In the genomic region with DNA sequence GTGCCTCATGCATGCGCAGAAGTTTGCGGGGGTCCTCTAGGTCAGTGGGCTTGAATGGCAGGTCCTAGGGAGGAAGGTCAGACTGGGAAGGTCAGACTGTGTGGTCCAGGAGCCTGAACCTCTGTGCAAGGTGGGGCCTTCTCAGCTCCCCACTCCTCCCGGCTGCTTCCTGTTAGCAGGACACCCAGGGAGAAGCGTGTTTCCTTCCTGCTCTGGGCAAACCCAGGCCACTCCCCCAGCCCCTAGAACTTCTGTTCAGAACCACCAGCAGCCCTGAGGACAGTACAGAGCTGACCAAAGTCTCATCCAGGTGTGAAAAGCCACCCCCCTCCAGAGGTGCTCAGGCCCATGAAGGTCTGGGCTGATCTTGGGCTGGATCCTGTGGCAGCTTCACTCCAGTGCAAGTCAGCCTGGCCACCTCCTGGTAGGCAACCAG, we compare ENCODE assay signal across 1 cellular context.
TF ChIP-seq lines count a peak whose summit lies in the region.

No MANE protein-coding gene starts in this region.

TF ChIP-seq in K562, 482 proteins besides CTCF, POLR2A, EP300 and RAD21 (continued from another document and continues in another):
- TF ChIP-seq, protein P1, sequence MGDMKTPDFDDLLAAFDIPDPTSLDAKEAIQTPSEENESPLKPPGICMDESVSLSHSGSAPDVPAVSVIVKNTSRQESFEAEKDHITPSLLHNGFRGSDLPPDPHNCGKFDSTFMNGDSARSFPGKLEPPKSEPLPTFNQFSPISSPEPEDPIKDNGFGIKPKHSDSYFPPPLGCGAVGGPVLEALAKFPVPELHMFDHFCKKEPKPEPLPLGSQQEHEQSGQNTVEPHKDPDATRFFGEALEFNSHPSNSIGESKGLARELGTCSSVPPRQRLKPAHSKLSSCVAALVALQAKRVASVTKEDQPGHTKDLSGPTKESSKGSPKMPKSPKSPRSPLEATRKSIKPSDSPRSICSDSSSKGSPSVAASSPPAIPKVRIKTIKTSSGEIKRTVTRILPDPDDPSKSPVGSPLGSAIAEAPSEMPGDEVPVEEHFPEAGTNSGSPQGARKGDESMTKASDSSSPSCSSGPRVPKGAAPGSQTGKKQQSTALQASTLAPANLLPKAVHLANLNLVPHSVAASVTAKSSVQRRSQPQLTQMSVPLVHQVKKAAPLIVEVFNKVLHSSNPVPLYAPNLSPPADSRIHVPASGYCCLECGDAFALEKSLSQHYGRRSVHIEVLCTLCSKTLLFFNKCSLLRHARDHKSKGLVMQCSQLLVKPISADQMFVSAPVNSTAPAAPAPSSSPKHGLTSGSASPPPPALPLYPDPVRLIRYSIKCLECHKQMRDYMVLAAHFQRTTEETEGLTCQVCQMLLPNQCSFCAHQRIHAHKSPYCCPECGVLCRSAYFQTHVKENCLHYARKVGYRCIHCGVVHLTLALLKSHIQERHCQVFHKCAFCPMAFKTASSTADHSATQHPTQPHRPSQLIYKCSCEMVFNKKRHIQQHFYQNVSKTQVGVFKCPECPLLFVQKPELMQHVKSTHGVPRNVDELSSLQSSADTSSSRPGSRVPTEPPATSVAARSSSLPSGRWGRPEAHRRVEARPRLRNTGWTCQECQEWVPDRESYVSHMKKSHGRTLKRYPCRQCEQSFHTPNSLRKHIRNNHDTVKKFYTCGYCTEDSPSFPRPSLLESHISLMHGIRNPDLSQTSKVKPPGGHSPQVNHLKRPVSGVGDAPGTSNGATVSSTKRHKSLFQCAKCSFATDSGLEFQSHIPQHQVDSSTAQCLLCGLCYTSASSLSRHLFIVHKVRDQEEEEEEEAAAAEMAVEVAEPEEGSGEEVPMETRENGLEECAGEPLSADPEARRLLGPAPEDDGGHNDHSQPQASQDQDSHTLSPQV (IDR thresholded peaks at IDR 0.05), result peak; percentile 62; the same call in 1 of the 2 replicates
- TF ChIP-seq GABPB2 (CRISPR knock-in tag; conservative IDR thresholded peaks at IDR 0.05) (0 out of 2 replicates have a peak, but pooled peaks have one; percentile 50), NFRKB (IDR thresholded peaks at IDR 0.05; ENCODE audit: low read depth) (0 out of 2 replicates have a peak, but pooled peaks have one; percentile 35), PPARD (CRISPR knock-in tag; IDR thresholded peaks at IDR 0.05) (no peak), RFX7 (CRISPR knock-in tag; IDR thresholded peaks at IDR 0.05) (0 out of 2 replicates have a peak, but pooled peaks have one; percentile 20), DMBX1 (CRISPR knock-in tag; IDR thresholded peaks at IDR 0.05; ENCODE audit: borderline replicate concordance) (peak; percentile 33; the same call in 1 of the 2 replicates), ZNF695 (CRISPR knock-in tag; IDR thresholded peaks at IDR 0.05) (no peak), XRCC4 (IDR thresholded peaks at IDR 0.05; ENCODE audit: extremely low read depth, insufficient read depth, insufficient read length) (no peak), YBX1 (IDR thresholded peaks at IDR 0.05) (no peak), ZFPM2 (CRISPR knock-in tag; IDR thresholded peaks at IDR 0.05) (0 out of 2 replicates have a peak, but pooled peaks have one; percentile 54), CREB1 (IDR thresholded peaks at IDR 0.05) (no peak), CREB1 (CRISPR knock-in tag; IDR thresholded peaks at IDR 0.05) (no peak), HIVEP1 (CRISPR knock-in tag; IDR thresholded peaks at IDR 0.05) (peak; percentile 53; the same call in 1 of the 2 replicates), ADNP (tag; IDR thresholded peaks at IDR 0.05) (no peak), SMAD4 (CRISPR knock-in tag; conservative IDR thresholded peaks at IDR 0.05) (peak; percentile 62), GABPA (tag; conservative IDR thresholded peaks at IDR 0.05; ENCODE audit: low read depth) (peak; percentile 33; the same call in 1 of the 2 replicates), ZBTB17 (CRISPR knock-in tag; IDR thresholded peaks at IDR 0.05) (peak; percentile 36; the same call in 1 of the 2 replicates), ZNF354B (CRISPR knock-in tag; IDR thresholded peaks at IDR 0.05) (no peak), NEUROD1 (IDR thresholded peaks at IDR 0.05; ENCODE audit: borderline replicate concordance, low read depth, low read length, partially characterized antibody) (no peak), SMAD2 (IDR thresholded peaks at IDR 0.05; ENCODE audit: low read depth, low read length) (no peak), NBN (IDR thresholded peaks at IDR 0.05; ENCODE audit: low read depth) (no peak), SMAD1 (IDR thresholded peaks at IDR 0.05; ENCODE audit: low read depth, low read length, partially characterized antibody) (no peak), ETV1 (tag; conservative IDR thresholded peaks at IDR 0.05; ENCODE audit: low read depth) (peak; percentile 43), PCBP1 (IDR thresholded peaks at IDR 0.05; ENCODE audit: low read depth, low read length, poor library complexity, severe bottlenecking) (no peak), HDGF (IDR thresholded peaks at IDR 0.05) (no peak), ZNF253 (CRISPR knock-in tag; conservative IDR thresholded peaks at IDR 0.05) (no peak)
- TF ChIP-seq, protein P2, sequence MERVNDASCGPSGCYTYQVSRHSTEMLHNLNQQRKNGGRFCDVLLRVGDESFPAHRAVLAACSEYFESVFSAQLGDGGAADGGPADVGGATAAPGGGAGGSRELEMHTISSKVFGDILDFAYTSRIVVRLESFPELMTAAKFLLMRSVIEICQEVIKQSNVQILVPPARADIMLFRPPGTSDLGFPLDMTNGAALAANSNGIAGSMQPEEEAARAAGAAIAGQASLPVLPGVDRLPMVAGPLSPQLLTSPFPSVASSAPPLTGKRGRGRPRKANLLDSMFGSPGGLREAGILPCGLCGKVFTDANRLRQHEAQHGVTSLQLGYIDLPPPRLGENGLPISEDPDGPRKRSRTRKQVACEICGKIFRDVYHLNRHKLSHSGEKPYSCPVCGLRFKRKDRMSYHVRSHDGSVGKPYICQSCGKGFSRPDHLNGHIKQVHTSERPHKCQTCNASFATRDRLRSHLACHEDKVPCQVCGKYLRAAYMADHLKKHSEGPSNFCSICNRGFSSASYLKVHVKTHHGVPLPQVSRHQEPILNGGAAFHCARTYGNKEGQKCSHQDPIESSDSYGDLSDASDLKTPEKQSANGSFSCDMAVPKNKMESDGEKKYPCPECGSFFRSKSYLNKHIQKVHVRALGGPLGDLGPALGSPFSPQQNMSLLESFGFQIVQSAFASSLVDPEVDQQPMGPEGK (CRISPR knock-in tag; IDR thresholded peaks at IDR 0.05; ENCODE audit: borderline replicate concordance), result 0 out of 2 replicates have a peak, but pooled peaks have one; percentile 55
- TF ChIP-seq, protein P3, sequence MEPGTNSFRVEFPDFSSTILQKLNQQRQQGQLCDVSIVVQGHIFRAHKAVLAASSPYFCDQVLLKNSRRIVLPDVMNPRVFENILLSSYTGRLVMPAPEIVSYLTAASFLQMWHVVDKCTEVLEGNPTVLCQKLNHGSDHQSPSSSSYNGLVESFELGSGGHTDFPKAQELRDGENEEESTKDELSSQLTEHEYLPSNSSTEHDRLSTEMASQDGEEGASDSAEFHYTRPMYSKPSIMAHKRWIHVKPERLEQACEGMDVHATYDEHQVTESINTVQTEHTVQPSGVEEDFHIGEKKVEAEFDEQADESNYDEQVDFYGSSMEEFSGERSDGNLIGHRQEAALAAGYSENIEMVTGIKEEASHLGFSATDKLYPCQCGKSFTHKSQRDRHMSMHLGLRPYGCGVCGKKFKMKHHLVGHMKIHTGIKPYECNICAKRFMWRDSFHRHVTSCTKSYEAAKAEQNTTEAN (CRISPR knock-in tag; IDR thresholded peaks at IDR 0.05), result no peak
- TF ChIP-seq, protein P4, sequence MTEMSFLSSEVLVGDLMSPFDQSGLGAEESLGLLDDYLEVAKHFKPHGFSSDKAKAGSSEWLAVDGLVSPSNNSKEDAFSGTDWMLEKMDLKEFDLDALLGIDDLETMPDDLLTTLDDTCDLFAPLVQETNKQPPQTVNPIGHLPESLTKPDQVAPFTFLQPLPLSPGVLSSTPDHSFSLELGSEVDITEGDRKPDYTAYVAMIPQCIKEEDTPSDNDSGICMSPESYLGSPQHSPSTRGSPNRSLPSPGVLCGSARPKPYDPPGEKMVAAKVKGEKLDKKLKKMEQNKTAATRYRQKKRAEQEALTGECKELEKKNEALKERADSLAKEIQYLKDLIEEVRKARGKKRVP (CRISPR knock-in tag; IDR thresholded peaks at IDR 0.05), result 0 out of 2 replicates have a peak, but pooled peaks have one; percentile 9
- TF ChIP-seq, protein P5, sequence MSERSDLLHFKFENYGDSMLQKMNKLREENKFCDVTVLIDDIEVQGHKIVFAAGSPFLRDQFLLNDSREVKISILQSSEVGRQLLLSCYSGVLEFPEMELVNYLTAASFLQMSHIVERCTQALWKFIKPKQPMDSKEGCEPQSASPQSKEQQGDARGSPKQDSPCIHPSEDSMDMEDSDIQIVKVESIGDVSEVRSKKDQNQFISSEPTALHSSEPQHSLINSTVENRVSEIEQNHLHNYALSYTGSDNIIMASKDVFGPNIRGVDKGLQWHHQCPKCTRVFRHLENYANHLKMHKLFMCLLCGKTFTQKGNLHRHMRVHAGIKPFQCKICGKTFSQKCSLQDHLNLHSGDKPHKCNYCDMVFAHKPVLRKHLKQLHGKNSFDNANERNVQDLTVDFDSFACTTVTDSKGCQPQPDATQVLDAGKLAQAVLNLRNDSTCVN (CRISPR knock-in tag; IDR thresholded peaks at IDR 0.05), result no peak
- TF ChIP-seq, protein P6, sequence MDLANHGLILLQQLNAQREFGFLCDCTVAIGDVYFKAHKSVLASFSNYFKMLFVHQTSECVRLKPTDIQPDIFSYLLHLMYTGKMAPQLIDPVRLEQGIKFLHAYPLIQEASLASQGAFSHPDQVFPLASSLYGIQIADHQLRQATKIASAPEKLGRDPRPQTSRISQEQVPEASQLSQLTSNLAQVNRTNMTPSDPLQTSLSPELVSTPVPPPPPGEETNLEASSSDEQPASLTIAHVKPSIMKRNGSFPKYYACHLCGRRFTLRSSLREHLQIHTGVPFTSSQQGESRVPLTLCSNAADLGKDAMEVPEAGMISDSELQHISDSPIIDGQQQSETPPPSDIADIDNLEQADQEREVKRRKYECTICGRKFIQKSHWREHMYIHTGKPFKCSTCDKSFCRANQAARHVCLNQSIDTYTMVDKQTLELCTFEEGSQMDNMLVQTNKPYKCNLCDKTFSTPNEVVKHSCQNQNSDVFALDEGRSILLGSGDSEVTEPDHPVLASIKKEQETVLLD (IDR thresholded peaks at IDR 0.05), result no peak
- TF ChIP-seq, protein P7, sequence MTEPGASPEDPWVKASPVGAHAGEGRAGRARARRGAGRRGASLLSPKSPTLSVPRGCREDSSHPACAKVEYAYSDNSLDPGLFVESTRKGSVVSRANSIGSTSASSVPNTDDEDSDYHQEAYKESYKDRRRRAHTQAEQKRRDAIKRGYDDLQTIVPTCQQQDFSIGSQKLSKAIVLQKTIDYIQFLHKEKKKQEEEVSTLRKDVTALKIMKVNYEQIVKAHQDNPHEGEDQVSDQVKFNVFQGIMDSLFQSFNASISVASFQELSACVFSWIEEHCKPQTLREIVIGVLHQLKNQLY (CRISPR knock-in tag; conservative IDR thresholded peaks at IDR 0.05), result no peak
- TF ChIP-seq, protein P8, sequence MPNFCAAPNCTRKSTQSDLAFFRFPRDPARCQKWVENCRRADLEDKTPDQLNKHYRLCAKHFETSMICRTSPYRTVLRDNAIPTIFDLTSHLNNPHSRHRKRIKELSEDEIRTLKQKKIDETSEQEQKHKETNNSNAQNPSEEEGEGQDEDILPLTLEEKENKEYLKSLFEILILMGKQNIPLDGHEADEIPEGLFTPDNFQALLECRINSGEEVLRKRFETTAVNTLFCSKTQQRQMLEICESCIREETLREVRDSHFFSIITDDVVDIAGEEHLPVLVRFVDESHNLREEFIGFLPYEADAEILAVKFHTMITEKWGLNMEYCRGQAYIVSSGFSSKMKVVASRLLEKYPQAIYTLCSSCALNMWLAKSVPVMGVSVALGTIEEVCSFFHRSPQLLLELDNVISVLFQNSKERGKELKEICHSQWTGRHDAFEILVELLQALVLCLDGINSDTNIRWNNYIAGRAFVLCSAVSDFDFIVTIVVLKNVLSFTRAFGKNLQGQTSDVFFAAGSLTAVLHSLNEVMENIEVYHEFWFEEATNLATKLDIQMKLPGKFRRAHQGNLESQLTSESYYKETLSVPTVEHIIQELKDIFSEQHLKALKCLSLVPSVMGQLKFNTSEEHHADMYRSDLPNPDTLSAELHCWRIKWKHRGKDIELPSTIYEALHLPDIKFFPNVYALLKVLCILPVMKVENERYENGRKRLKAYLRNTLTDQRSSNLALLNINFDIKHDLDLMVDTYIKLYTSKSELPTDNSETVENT (CRISPR knock-in tag; IDR thresholded peaks at IDR 0.05), result 0 out of 2 replicates have a peak, but pooled peaks have one; percentile 32
- TF ChIP-seq, protein P9, sequence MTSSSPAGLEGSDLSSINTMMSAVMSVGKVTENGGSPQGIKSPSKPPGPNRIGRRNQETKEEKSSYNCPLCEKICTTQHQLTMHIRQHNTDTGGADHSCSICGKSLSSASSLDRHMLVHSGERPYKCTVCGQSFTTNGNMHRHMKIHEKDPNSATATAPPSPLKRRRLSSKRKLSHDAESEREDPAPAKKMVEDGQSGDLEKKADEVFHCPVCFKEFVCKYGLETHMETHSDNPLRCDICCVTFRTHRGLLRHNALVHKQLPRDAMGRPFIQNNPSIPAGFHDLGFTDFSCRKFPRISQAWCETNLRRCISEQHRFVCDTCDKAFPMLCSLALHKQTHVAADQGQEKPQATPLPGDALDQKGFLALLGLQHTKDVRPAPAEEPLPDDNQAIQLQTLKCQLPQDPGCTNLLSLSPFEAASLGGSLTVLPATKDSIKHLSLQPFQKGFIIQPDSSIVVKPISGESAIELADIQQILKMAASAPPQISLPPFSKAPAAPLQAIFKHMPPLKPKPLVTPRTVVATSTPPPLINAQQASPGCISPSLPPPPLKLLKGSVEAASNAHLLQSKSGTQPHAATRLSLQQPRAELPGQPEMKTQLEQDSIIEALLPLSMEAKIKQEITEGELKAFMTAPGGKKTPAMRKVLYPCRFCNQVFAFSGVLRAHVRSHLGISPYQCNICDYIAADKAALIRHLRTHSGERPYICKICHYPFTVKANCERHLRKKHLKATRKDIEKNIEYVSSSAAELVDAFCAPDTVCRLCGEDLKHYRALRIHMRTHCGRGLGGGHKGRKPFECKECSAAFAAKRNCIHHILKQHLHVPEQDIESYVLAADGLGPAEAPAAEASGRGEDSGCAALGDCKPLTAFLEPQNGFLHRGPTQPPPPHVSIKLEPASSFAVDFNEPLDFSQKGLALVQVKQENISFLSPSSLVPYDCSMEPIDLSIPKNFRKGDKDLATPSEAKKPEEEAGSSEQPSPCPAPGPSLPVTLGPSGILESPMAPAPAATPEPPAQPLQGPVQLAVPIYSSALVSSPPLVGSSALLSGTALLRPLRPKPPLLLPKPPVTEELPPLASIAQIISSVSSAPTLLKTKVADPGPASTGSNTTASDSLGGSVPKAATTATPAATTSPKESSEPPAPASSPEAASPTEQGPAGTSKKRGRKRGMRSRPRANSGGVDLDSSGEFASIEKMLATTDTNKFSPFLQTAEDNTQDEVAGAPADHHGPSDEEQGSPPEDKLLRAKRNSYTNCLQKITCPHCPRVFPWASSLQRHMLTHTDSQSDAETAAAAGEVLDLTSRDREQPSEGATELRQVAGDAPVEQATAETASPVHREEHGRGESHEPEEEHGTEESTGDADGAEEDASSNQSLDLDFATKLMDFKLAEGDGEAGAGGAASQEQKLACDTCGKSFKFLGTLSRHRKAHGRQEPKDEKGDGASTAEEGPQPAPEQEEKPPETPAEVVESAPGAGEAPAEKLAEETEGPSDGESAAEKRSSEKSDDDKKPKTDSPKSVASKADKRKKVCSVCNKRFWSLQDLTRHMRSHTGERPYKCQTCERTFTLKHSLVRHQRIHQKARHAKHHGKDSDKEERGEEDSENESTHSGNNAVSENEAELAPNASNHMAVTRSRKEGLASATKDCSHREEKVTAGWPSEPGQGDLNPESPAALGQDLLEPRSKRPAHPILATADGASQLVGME (CRISPR knock-in tag; IDR thresholded peaks at IDR 0.05), result 0 out of 2 replicates have a peak, but pooled peaks have one; percentile 12
